23 cellular contexts compared by ENCODE assay signal in genomic region chr16:984106-984505, GRCh38. TPM values are rescaled to one million over a fixed set of nuclear protein-coding genes. Genes with fewer than 3 reads are reported as not detected.
"Had no signal": no experiment of that assay in that cellular context is flagged by ENCODE, and none has a peak within 500 bp of the region (broad histone marks: within the 10 kb centered on the region; RNA-seq: fewer than 3 reads in every experiment).

No MANE protein-coding gene starts in this region.

- H3K36me3 ChIP-seq: ascending aorta, breast epithelium, colonic mucosa, esophagus squamous epithelium, gastroesophageal sphincter, heart left ventricle, sigmoid colon, spleen, uterus, WERI-Rb-1 had no signal

- H3K4me3 ChIP-seq: colonic mucosa, spleen, uterus had no signal

- DNase-seq: activated CD4-positive, alpha-beta T cell treated with anti-CD3 and anti-CD28 coated beads for 1 hour; activated CD4-positive, alpha-beta T cell treated with anti-CD3 and anti-CD28 coated beads, Interleukin-2, amount 50 U/mL, for 1 hour; activated CD8-positive, alpha-beta T cell treated with anti-CD3 and anti-CD28 coated beads, Interleukin-2, amount 10 ng/mL, durations not matched to agents 7 days and 5 days; activated gamma-delta T cell; colonic mucosa; endodermal cell; esophagus squamous epithelium; left cardiac atrium; posterior cingulate gyrus; sigmoid colon; spleen; stimulated activated CD4-positive, alpha-beta T cell treated with anti-CD3 and anti-CD28 coated beads, Interleukin-4, amount 100 ng/mL, for 24 hours; stimulated activated naive CD8-positive, alpha-beta T cell treated with anti-CD3 and anti-CD28 coated beads, Interleukin-15, Interleukin-2, amounts not matched to agents 100 U/mL and 50 U/mL, for 24 hours; T-cell; trophoblast cell; uterus; WERI-Rb-1 had no signal

- H3K9me3 ChIP-seq: ascending aorta, breast epithelium, colonic mucosa, esophagus squamous epithelium, gastroesophageal sphincter, heart left ventricle, sigmoid colon, spleen, uterus had no signal

- H3K27ac ChIP-seq: ascending aorta, breast epithelium, colonic mucosa, esophagus squamous epithelium, heart left ventricle, sigmoid colon, spleen, uterus, WERI-Rb-1 had no signal

- H3K4me1 ChIP-seq: colonic mucosa had no signal

- ATAC-seq: activated CD8-positive, alpha-beta T cell treated with anti-CD3 and anti-CD28 coated beads, Interleukin-2, amount 10 ng/mL, durations not matched to agents 7 days and 5 days; activated naive CD4-positive, alpha-beta T cell treated with anti-CD3 and anti-CD28 coated beads, Interleukin-2, amount 50 U/mL, for 72 hours; gastroesophageal sphincter; heart left ventricle; left cardiac atrium; natural killer cell treated with Interleukin-12 subunit alpha and Interleukin-12 subunit beta and Interleukin-15 and Interleukin-18, amount 100 ng/mL, for 72 hours; stimulated activated naive CD8-positive, alpha-beta T cell treated with anti-CD3 and anti-CD28 coated beads, Interleukin-15, Interleukin-2, amounts not matched to agents 100 U/mL and 50 U/mL, for 24 hours; T-cell had no signal

RNA-seq across cellular contexts. Expression of gene SOX8, which starts 2.5 kb away (rescaled TPM):
- total RNA-seq: activated CD8-positive, alpha-beta T cell treated with anti-CD3 and anti-CD28 coated beads, Interleukin-2, amount 10 ng/mL, durations not matched to agents 7 days and 5 days had no signal
